In genomic region chr1:25641931-25642611, GRCh38 we compare ENCODE assay signal across 9 cellular contexts. TPM values are rescaled to one million over a fixed set of nuclear protein-coding genes. Genes with fewer than 3 reads are reported as not detected.
DNase-seq lines count a peak whose midpoint lies in the region; ATAC-seq and TF ChIP-seq lines count a peak whose summit lies in the region.
"Had no signal": no experiment of that assay in that cellular context is flagged by ENCODE, and none has a peak within 500 bp of the region (broad histone marks: within the 10 kb centered on the region; RNA-seq: fewer than 3 reads in every experiment).

No MANE protein-coding gene starts in this region.

- H2BK15ac ChIP-seq in neuronal stem cell (ENCODE audit: low read length): no peak overlapping the region

- no peak overlapping the region for H3K9ac ChIP-seq in GM23248
- no peak overlapping the region for H3K9ac ChIP-seq in neuronal stem cell (ENCODE audit: low read depth, low read length, poor library complexity)

- H2BK12ac ChIP-seq in neuronal stem cell (ENCODE audit: low read length): no peak overlapping the region

- in situ Hi-C loops in GM23248 (cut with MboI): no loop called here

- H3F3A ChIP-seq in GM23248 (ENCODE audit: insufficient read depth): peaks cover 10% of the 10 kb centered on the region

- H3K9me3 Mint-ChIP-seq in stimulated activated naive CD8-positive, alpha-beta T cell treated with anti-CD3 and anti-CD28 coated beads, Interleukin-15, amount 100 ng/mL, for 72 hours: peaks cover 10 to 20% of the 10 kb centered on the region in 2 donors

- H4K8ac ChIP-seq in neuronal stem cell (ENCODE audit: low read depth, low read length): no peak overlapping the region

- H3K18ac ChIP-seq in neuronal stem cell (ENCODE audit: low read length): no peak overlapping the region

- H3K27me3 ChIP-seq in GM23248 (replicated peaks; ENCODE audit: insufficient read depth) (peaks cover 21% of the 10 kb centered on the region; the same call in 1 of the 2 replicates), neuronal stem cell (ENCODE audit: control insufficient read depth in 3 of 3, insufficient read depth in 3 of 3, low read depth in 1 of 3, low read length in 3 of 3) (no peaks in the 10 kb centered on the region)

- no peak overlapping the region for H3K4me3 ChIP-seq in GM23248
- H3K4me3 ChIP-seq in fibroblast of villous mesenchyme (ENCODE audit: low read depth, low read length): no peak overlapping the region
- no peak overlapping the region for H3K4me3 ChIP-seq in neuronal stem cell (ENCODE audit: low read length in 2 of 2)
- H3K4me3 ChIP-seq: prostate gland had no signal

- H3K36me3 ChIP-seq in GM23248 (ENCODE audit: low read depth): no peaks in the 10 kb centered on the region
- H3K36me3 ChIP-seq in neuronal stem cell (replicated peaks in 1 of 2; ENCODE audit: control insufficient read depth in 2 of 2, insufficient read depth in 2 of 2, low read length in 2 of 2): peaks cover 0 to 7% of the 10 kb centered on the region in 2 donors
- H3K36me3 ChIP-seq: prostate gland had no signal

- WGBS in GM23248 (ENCODE audit: low coverage in 1 of 2, low lambda C conversion rate in 2 of 2, missing lambda C conversion rate in 2 of 2), 2 experiments: 13 to 15% methylated on average over 8 of the region's 8 CpGs
- WGBS in neuronal stem cell (ENCODE audit: extremely low coverage in 2 of 2, insufficient read length in 2 of 2, insufficient replicate concordance in 1 of 2), 2 donors: no CpG with 5 or more reads among the region's 8 CpGs

- no peak overlapping the region for H2AFZ ChIP-seq in GM23248
- H2AFZ ChIP-seq in neuronal stem cell (ENCODE audit: low read length): no peak overlapping the region

- no peak overlapping the region for H2BK120ac ChIP-seq in neuronal stem cell (ENCODE audit: low read depth, low read length)

- no peak for TF ChIP-seq CTCF in fibroblast of villous mesenchyme (IDR thresholded peaks at IDR 0.05; ENCODE audit: insufficient read depth, low read depth, low read length)

- no peaks in the 10 kb centered on the region for H3K9me2 ChIP-seq in GM23248 (ENCODE audit: insufficient read depth)

- peaks cover 7% of the 10 kb centered on the region for H3K27me3 Mint-ChIP-seq in stimulated activated naive CD8-positive, alpha-beta T cell treated with anti-CD3 and anti-CD28 coated beads, Interleukin-15, amount 100 ng/mL, for 72 hours

- no peaks in the 10 kb centered on the region for H3K79me1 ChIP-seq in neuronal stem cell (ENCODE audit: low read depth, low read length)

- DNase-seq in GM23248: peak; percentile 67
- peak; percentile 36 to 43 for DNase-seq in activated T-cell treated with anti-CD3 and anti-CD28 coated beads, Interleukin-2, amount 50 U/mL, for 48 hours
- DNase-seq in fibroblast of villous mesenchyme (ENCODE audit: low read depth): peak; percentile 63
- no peak for DNase-seq in stimulated activated naive CD8-positive, alpha-beta T cell treated with anti-CD3 and anti-CD28 coated beads, Interleukin-15, amount 100 ng/mL, for 72 hours
- DNase-seq in neuronal stem cell (ENCODE audit: low spot score): no peak
- no peak for DNase-seq in Kasumi-1 (lab: John Stamatoyannopoulos, UW)

- no peaks in the 10 kb centered on the region for H4K20me1 ChIP-seq in GM23248 (ENCODE audit: insufficient read depth)

- H3K4ac ChIP-seq in neuronal stem cell (ENCODE audit: low read length): no peak overlapping the region

- peak overlapping the region; percentile 62 to 76 for H3K4me3 Mint-ChIP-seq in stimulated activated naive CD8-positive, alpha-beta T cell treated with anti-CD3 and anti-CD28 coated beads, Interleukin-15, amount 100 ng/mL, for 72 hours

- H4K91ac ChIP-seq in neuronal stem cell (ENCODE audit: low read depth, low read length, poor library complexity): no peak overlapping the region

- H3K23ac ChIP-seq in neuronal stem cell (ENCODE audit: low read depth, low read length, poor library complexity): no peak overlapping the region

- H3K27ac ChIP-seq in GM23248: no peak overlapping the region
- no peak overlapping the region for H3K27ac ChIP-seq in neuronal stem cell (replicated peaks; ENCODE audit: low read length)

- ATAC-seq in stimulated activated naive CD8-positive, alpha-beta T cell treated with anti-CD3 and anti-CD28 coated beads, Interleukin-15, amount 100 ng/mL, for 72 hours: peak; percentile 55
- no peak for ATAC-seq in GM18861 (IDR thresholded peaks at IDR 0.05; ENCODE audit: unreplicated experiment)
- ATAC-seq: SK-N-SH treated with all-trans-retinoic acid at 6 μM for 48 hours had no signal

- no peak overlapping the region for H3K27ac Mint-ChIP-seq in stimulated activated naive CD8-positive, alpha-beta T cell treated with anti-CD3 and anti-CD28 coated beads, Interleukin-15, amount 100 ng/mL, for 72 hours

- H3K4me1 ChIP-seq in GM23248 (ENCODE audit: insufficient read depth): peaks cover 14% of the 10 kb centered on the region
- H3K4me1 ChIP-seq in neuronal stem cell (ENCODE audit: control insufficient read depth in 2 of 2, insufficient read depth in 1 of 2, low read depth in 1 of 2, low read length in 2 of 2): peaks cover 5 to 15% of the 10 kb centered on the region in 2 donors

- H3K9me3 ChIP-seq in GM23248 (ENCODE audit: low read depth) (no peaks in the 10 kb centered on the region), neuronal stem cell (replicated peaks in 1 of 2; ENCODE audit: control insufficient read depth in 2 of 2, insufficient read depth in 1 of 2, low read depth in 1 of 2, low read length in 2 of 2) (peaks cover 0 to 16% of the 10 kb centered on the region in 2 donors)
- H3K9me3 ChIP-seq: prostate gland had no signal

- no peak overlapping the region for H3K14ac ChIP-seq in neuronal stem cell (ENCODE audit: low read length)

- H3K4me2 ChIP-seq in GM23248 (ENCODE audit: unreplicated experiment): no peak overlapping the region
- no peak overlapping the region for H3K4me2 ChIP-seq in neuronal stem cell (ENCODE audit: insufficient read depth, low read length, poor library complexity, severe bottlenecking)

- H2BK5ac ChIP-seq in neuronal stem cell (ENCODE audit: low read length): no peak overlapping the region

- no peaks in the 10 kb centered on the region for H3K79me2 ChIP-seq in GM23248 (ENCODE audit: insufficient read depth)

- peaks cover 90% of the 10 kb centered on the region for H3K4me1 Mint-ChIP-seq in stimulated activated naive CD8-positive, alpha-beta T cell treated with anti-CD3 and anti-CD28 coated beads, Interleukin-15, amount 100 ng/mL, for 72 hours

- H2AK5ac ChIP-seq in neuronal stem cell (ENCODE audit: low read depth, low read length): no peak overlapping the region

RNA-seq across cellular contexts. Expression of gene MAN1C1, which starts 25.5 kb away (rescaled TPM):
- 0.51 and 1.1 TPM in 2 replicates for total RNA-seq in GM23248 (2014; rRNA removed; shearing (Covaris generic))
- polyA plus RNA-seq in GM23248 (2016; fragmentation: Nextera tagmentation; extraction: Ambion mirVana): 0.29 and 0.43 TPM in 2 replicates
- 3.9 and 5.2 TPM in 2 replicates for total RNA-seq in fibroblast of villous mesenchyme
- polyA plus RNA-seq in neuronal stem cell (2013, experiment 1 of 2): 7.3 TPM
- polyA plus RNA-seq in neuronal stem cell (2013, experiment 2 of 2): 7.1 TPM

Comparison
In these comparisons a context has a peak if more than half of its experiments do, and no peak if none do; other contexts are left out.
1. DNase-seq: peak in GM23248 (single experiment), activated T-cell treated with anti-CD3 and anti-CD28 coated beads, Interleukin-2, amount 50 U/mL, for 48 hours (2 of 2) and fibroblast of villous mesenchyme (single experiment); none in stimulated activated naive CD8-positive, alpha-beta T cell treated with anti-CD3 and anti-CD28 coated beads, Interleukin-15, amount 100 ng/mL, for 72 hours (0 of 2), neuronal stem cell (single experiment) and Kasumi-1 (0 of 2).